In the genomic region with DNA sequence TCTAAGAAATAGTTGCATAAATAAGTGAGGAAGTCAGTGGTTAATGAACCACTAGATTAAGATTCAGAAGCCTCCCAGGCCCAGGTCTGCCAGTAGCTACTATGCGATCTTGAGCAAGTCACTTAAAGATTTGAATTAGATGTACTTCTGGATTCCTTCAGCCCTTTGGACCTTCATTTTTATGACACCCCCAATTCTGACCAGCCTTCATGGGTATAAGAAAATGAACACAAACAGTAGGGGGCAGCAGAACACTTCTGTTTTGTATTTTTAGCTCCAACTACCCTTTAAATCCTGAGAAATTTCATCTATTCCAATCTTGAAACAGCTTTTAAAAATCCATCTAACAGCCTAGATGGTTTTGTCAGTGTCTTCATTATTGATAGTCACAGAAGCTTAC, we compare ENCODE assay signal across 9 cellular contexts. TPM values are rescaled to one million over a fixed set of nuclear protein-coding genes. Genes with fewer than 3 reads are reported as not detected.
DNase-seq lines count a peak whose midpoint lies in the region; ATAC-seq lines count a peak whose summit lies in the region.
"Had no signal": no experiment of that assay in that cellular context is flagged by ENCODE, and none has a peak within 500 bp of the region (broad histone marks: within the 10 kb centered on the region; RNA-seq: fewer than 3 reads in every experiment).

No MANE protein-coding gene starts in this region.

- H3K9ac ChIP-seq in mesenchymal stem cell (ENCODE audit: low read length) = no peak overlapping the region

- no peak overlapping the region for H2BK12ac ChIP-seq in mesenchymal stem cell (ENCODE audit: low read length in 2 of 2)

- peaks cover 0 to 24% of the 10 kb centered on the region in 2 experiments for H3K36me3 ChIP-seq in mesenchymal stem cell (ENCODE audit: control insufficient read depth in 1 of 2, insufficient read depth in 2 of 2, low read depth in 1 of 2, low read length in 2 of 2)

- no peak overlapping the region for H4K91ac ChIP-seq in mesenchymal stem cell (ENCODE audit: low read length)

- no peaks in the 10 kb centered on the region for H3K9me3 ChIP-seq in mesenchymal stem cell (ENCODE audit: control insufficient read depth, low read length)

- ATAC-seq in GM19324 (IDR thresholded peaks at IDR 0.05; ENCODE audit: low FRiP score, unreplicated experiment) (no peak), HG03457 (IDR thresholded peaks at IDR 0.05; ENCODE audit: unreplicated experiment) (no peak), HG03039 (IDR thresholded peaks at IDR 0.05; ENCODE audit: unreplicated experiment) (no peak)
- ATAC-seq: HCT116 had no signal

- no peak overlapping the region for H3K4ac ChIP-seq in mesenchymal stem cell (ENCODE audit: low read depth in 1 of 2, low read length in 2 of 2)

- no peak overlapping the region for H2BK5ac ChIP-seq in mesenchymal stem cell (ENCODE audit: low read depth, low read length, poor library complexity, severe bottlenecking)

- no peak overlapping the region for H3K23ac ChIP-seq in mesenchymal stem cell (ENCODE audit: low read length in 2 of 2)

- H2AFZ ChIP-seq in mesenchymal stem cell (ENCODE audit: low read depth, low read length) = no peak overlapping the region

- H3K27me3 ChIP-seq in mesenchymal stem cell (ENCODE audit: control insufficient read depth in 1 of 2, insufficient read depth in 1 of 2, low read length in 2 of 2) = no peaks in the 10 kb centered on the region

- DNase-seq in COLO829 (ENCODE audit: low spot score) (peak; percentile 14), KBM-7 (peak; percentile 54), astrocyte of the hippocampus (ENCODE audit: low read depth, low spot score) (peak; percentile 59), mesenchymal stem cell (peak; percentile 41), posterior vena cava (ENCODE audit: low spot score) (no peak)

- intact Hi-C loops in posterior vena cava (cut with DNase I) = no loop called here

- H2AK5ac ChIP-seq in mesenchymal stem cell (ENCODE audit: low read length, severe bottlenecking) = no peak overlapping the region

- no peaks in the 10 kb centered on the region for H3K4me1 ChIP-seq in mesenchymal stem cell (ENCODE audit: control insufficient read depth, insufficient read depth, low read depth, low read length)

- in situ Hi-C loops in KBM-7 (cut with MboI; ENCODE audit: low pct_unique_long_range_greater_than_20kb, low sequenced_read_pairs) = no loop called here

- 20% methylated on average over 1 of the region's 1 CpG for WGBS in mesenchymal stem cell

- no peak overlapping the region for H2BK120ac ChIP-seq in mesenchymal stem cell (ENCODE audit: low read depth, low read length)

- H3K79me1 ChIP-seq in mesenchymal stem cell (replicated peaks; ENCODE audit: low read length, poor library complexity, severe bottlenecking) = no peaks in the 10 kb centered on the region

- no peak overlapping the region for H3K14ac ChIP-seq in mesenchymal stem cell (ENCODE audit: low read length in 2 of 2)

- no peak overlapping the region for H3K4me3 ChIP-seq in mesenchymal stem cell (ENCODE audit: insufficient read depth in 1 of 2, low read depth in 1 of 2, low read length in 2 of 2)

- H3K4me2 ChIP-seq in mesenchymal stem cell (ENCODE audit: low read length, poor library complexity, severe bottlenecking) = no peak overlapping the region

- no peak overlapping the region for H2BK15ac ChIP-seq in mesenchymal stem cell (ENCODE audit: low read depth, poor library complexity, severe bottlenecking)

- no peak overlapping the region for H4K8ac ChIP-seq in mesenchymal stem cell (ENCODE audit: low read length)

- no peak overlapping the region for H3K27ac ChIP-seq in mesenchymal stem cell (ENCODE audit: low read length, poor library complexity, severe bottlenecking)

- H3K18ac ChIP-seq in mesenchymal stem cell (ENCODE audit: low read depth in 1 of 2, low read length in 2 of 2) = no peak overlapping the region

RNA-seq across cellular contexts. Expression of gene TMEM47, which starts 19.0 kb away (rescaled TPM):
- polyA plus RNA-seq in mesenchymal stem cell (2013, experiment 1 of 2) = 13.1 TPM
- polyA plus RNA-seq in mesenchymal stem cell (2013, experiment 2 of 2) = 14.2 TPM
- total RNA-seq in posterior vena cava = 100 to 1,000 TPM; 139 to 305 TPM
